In genomic region chr22:19480789-19481188, GRCh38 we compare ENCODE assay signal across 10 cellular contexts. TPM values are rescaled to one million over a fixed set of nuclear protein-coding genes. Genes with fewer than 3 reads are reported as not detected.
DNase-seq lines count a peak whose midpoint lies in the region; ATAC-seq and TF ChIP-seq lines count a peak whose summit lies in the region.
"Had no signal": no experiment of that assay in that cellular context is flagged by ENCODE, and none has a peak within 500 bp of the region (broad histone marks: within the 10 kb centered on the region; RNA-seq: fewer than 3 reads in every experiment).

No MANE protein-coding gene starts in this region.

- H4K8ac ChIP-seq in mesendoderm (ENCODE audit: low read depth, low read length), result no peak overlapping the region

- CTCF ChIA-PET in CD8-positive, alpha-beta T cell (lab: Charles Lee), result interaction anchor here (4.5 kb wide), 1 partner anchor 149 kb away, joined by 19 read pairs; no protein-coding TSS in a partner anchor

- POLR2A ChIA-PET in CD8-positive, alpha-beta T cell (lab: Charles Lee), result interaction anchor here (0.7 kb wide), 1 partner anchor 20 kb away, joined by 3 read pairs; no protein-coding TSS in a partner anchor

- H3K27me3 ChIP-seq in CD8-positive, alpha-beta T cell (ENCODE audit: insufficient read depth, low read length), result no peaks in the 10 kb centered on the region
- H3K27me3 ChIP-seq in HUES6 (ENCODE audit: control insufficient read depth, insufficient read depth, low read length) (no peaks in the 10 kb centered on the region), mesendoderm (ENCODE audit: insufficient read depth, low read length, poor library complexity) (no peaks in the 10 kb centered on the region)

- no peaks in the 10 kb centered on the region for H3K9me3 ChIP-seq in CD8-positive, alpha-beta T cell (ENCODE audit: low read length)
- H3K9me3 ChIP-seq in HUES6 (ENCODE audit: control insufficient read depth, insufficient read depth, low read depth, low read length), result no peaks in the 10 kb centered on the region

- H3K27me3 Mint-ChIP-seq in CD8-positive, alpha-beta T cell (ENCODE audit: low read depth), result no peaks in the 10 kb centered on the region
- no peaks in the 10 kb centered on the region for H3K27me3 Mint-ChIP-seq in activated T-helper 2 cell treated with anti-CD3 and anti-CD28 coated beads, Interferon-gamma antibody, Interleukin-2, Interleukin-4, amounts not matched to agents 10 μg/mL and 5 μg/mL and 100 μg/mL, durations not matched to agents 14 hours and 24 hours and 36 hours (ENCODE audit: low read depth)

- TF ChIP-seq CTCF in CD8-positive, alpha-beta T cell (IDR thresholded peaks at IDR 0.05), result no peak

- no peak overlapping the region for H2BK5ac ChIP-seq in mesendoderm (ENCODE audit: low read length)

- H3K56ac ChIP-seq in mesendoderm (ENCODE audit: low read length), result peak overlapping the region; percentile 92

- peak overlapping the region; percentile 59 for H3K4me2 ChIP-seq in mesendoderm (ENCODE audit: low read length)

- H3K36me3 Mint-ChIP-seq in CD8-positive, alpha-beta T cell, result peaks cover 8% of the 10 kb centered on the region
- H3K36me3 Mint-ChIP-seq in activated T-helper 2 cell treated with anti-CD3 and anti-CD28 coated beads, Interferon-gamma antibody, Interleukin-2, Interleukin-4, amounts not matched to agents 10 μg/mL and 5 μg/mL and 100 μg/mL, durations not matched to agents 14 hours and 24 hours and 36 hours (ENCODE audit: low read depth), result peaks cover 36% of the 10 kb centered on the region

- no peak for DNase-seq in CD8-positive, alpha-beta T cell
- no peak for DNase-seq in activated T-helper 2 cell treated with anti-CD3 and anti-CD28 coated beads, Interferon-gamma antibody, Interleukin-2, Interleukin-4, amounts not matched to agents 10 μg/mL and 5 μg/mL and 100 μg/mL, durations not matched to agents 14 hours and 24 hours and 36 hours (ENCODE audit: low spot score)
- DNase-seq in mesendoderm (no peak), amygdala (lab: John Stamatoyannopoulos, UW) (no peak), midbrain (lab: John Stamatoyannopoulos, UW) (no peak), A172 (ENCODE audit: low spot score) (no peak)
- DNase-seq: NCI-H146 had no signal

- no peaks in the 10 kb centered on the region for H3K36me3 ChIP-seq in CD8-positive, alpha-beta T cell (ENCODE audit: insufficient read depth, low read length)
- H3K36me3 ChIP-seq in HUES6 (ENCODE audit: control insufficient read depth, insufficient read depth, low read length) (peaks cover 40% of the 10 kb centered on the region), mesendoderm (ENCODE audit: control insufficient read depth, insufficient read depth, low read length) (peaks cover 3% of the 10 kb centered on the region)

- H3K27ac Mint-ChIP-seq in CD8-positive, alpha-beta T cell, result no peak overlapping the region
- peak overlapping the region; percentile 34 for H3K27ac Mint-ChIP-seq in activated T-helper 2 cell treated with anti-CD3 and anti-CD28 coated beads, Interferon-gamma antibody, Interleukin-2, Interleukin-4, amounts not matched to agents 10 μg/mL and 5 μg/mL and 100 μg/mL, durations not matched to agents 14 hours and 24 hours and 36 hours

- peaks cover 32% of the 10 kb centered on the region for H3K79me2 ChIP-seq in mesendoderm (ENCODE audit: control insufficient read depth, insufficient read depth, low read length)

- no peak overlapping the region for H3K27ac ChIP-seq in CD8-positive, alpha-beta T cell (ENCODE audit: low read depth, low read length)
- no peak overlapping the region for H3K27ac ChIP-seq in HUES6 (ENCODE audit: low read depth, low read length)
- H3K27ac ChIP-seq in mesendoderm (ENCODE audit: low read depth, low read length), result no peak overlapping the region
- H3K27ac ChIP-seq: parathyroid adenoma had no signal

- WGBS in mesendoderm (ENCODE audit: extremely low coverage, insufficient coverage, low lambda C conversion rate), result no CpG with 5 or more reads among the region's 10 CpGs

- ATAC-seq in CD8-positive, alpha-beta T cell, result no peak
- ATAC-seq in GM19324 (IDR thresholded peaks at IDR 0.05; ENCODE audit: low FRiP score, unreplicated experiment), result no peak

- no peak overlapping the region for H3K4me3 ChIP-seq in CD8-positive, alpha-beta T cell (ENCODE audit: low read depth, low read length)
- H3K4me3 ChIP-seq in HUES6 (ENCODE audit: low read depth, low read length) (peak overlapping the region; percentile 97), mesendoderm (ENCODE audit: low read length) (peak overlapping the region; percentile 84)

- H3K79me1 ChIP-seq in mesendoderm (ENCODE audit: low read length), result peaks cover 19% of the 10 kb centered on the region

- peaks cover 15% of the 10 kb centered on the region for H3K4me1 ChIP-seq in CD8-positive, alpha-beta T cell (ENCODE audit: insufficient read depth, low read length)
- H3K4me1 ChIP-seq in HUES6 (ENCODE audit: control insufficient read depth, insufficient read depth, low read length) (peaks cover 7% of the 10 kb centered on the region), mesendoderm (ENCODE audit: control insufficient read depth, low read depth, low read length) (peaks cover 2% of the 10 kb centered on the region)

- no peak overlapping the region for H2AK5ac ChIP-seq in mesendoderm (ENCODE audit: low read length)

- no peak overlapping the region for H3K18ac ChIP-seq in mesendoderm (ENCODE audit: low read length)

- H2BK120ac ChIP-seq in mesendoderm (ENCODE audit: low read depth, low read length), result no peak overlapping the region

- peak overlapping the region; percentile 100 for H3K9ac ChIP-seq in HUES6 (ENCODE audit: low read length)
- H3K9ac ChIP-seq in mesendoderm (ENCODE audit: low read length), result peak overlapping the region; percentile 87
- H3K9ac ChIP-seq: parathyroid adenoma had no signal

- no peak overlapping the region for H3K23ac ChIP-seq in mesendoderm (ENCODE audit: low read length)

- intact Hi-C loops in CD8-positive, alpha-beta T cell (cut with DNase I, micrococcal nuclease), result loop anchor here in 1 of 2 experiments (5.0 kb wide), 1 partner anchor 1377 kb away; the partner anchor contains the start of genes PI4KA and SNAP29
- intact Hi-C loops in activated T-helper 2 cell treated with anti-CD3 and anti-CD28 coated beads, Interferon-gamma antibody, Interleukin-2, Interleukin-4, amounts not matched to agents 10 μg/mL and 5 μg/mL and 100 μg/mL, durations not matched to agents 14 hours and 24 hours and 36 hours (cut with micrococcal nuclease), result no loop called here

- H3K4ac ChIP-seq in mesendoderm (ENCODE audit: low read depth, low read length), result no peak overlapping the region

- peaks cover 29% of the 10 kb centered on the region for H3K4me1 Mint-ChIP-seq in CD8-positive, alpha-beta T cell (ENCODE audit: low read depth)
- H3K4me1 Mint-ChIP-seq in activated T-helper 2 cell treated with anti-CD3 and anti-CD28 coated beads, Interferon-gamma antibody, Interleukin-2, Interleukin-4, amounts not matched to agents 10 μg/mL and 5 μg/mL and 100 μg/mL, durations not matched to agents 14 hours and 24 hours and 36 hours (ENCODE audit: low read depth), result peaks cover 37% of the 10 kb centered on the region

- peak overlapping the region; percentile 96 for H3K4me3 Mint-ChIP-seq in CD8-positive, alpha-beta T cell
- peak overlapping the region; percentile 99 for H3K4me3 Mint-ChIP-seq in activated T-helper 2 cell treated with anti-CD3 and anti-CD28 coated beads, Interferon-gamma antibody, Interleukin-2, Interleukin-4, amounts not matched to agents 10 μg/mL and 5 μg/mL and 100 μg/mL, durations not matched to agents 14 hours and 24 hours and 36 hours (ENCODE audit: low read depth)

- H2BK15ac ChIP-seq in mesendoderm (replicated peaks; ENCODE audit: low read depth), result no peak overlapping the region

- no peak overlapping the region for H4K5ac ChIP-seq in mesendoderm (ENCODE audit: low read length)

- H3K9me3 Mint-ChIP-seq in CD8-positive, alpha-beta T cell, result no peaks in the 10 kb centered on the region
- H3K9me3 Mint-ChIP-seq in activated T-helper 2 cell treated with anti-CD3 and anti-CD28 coated beads, Interferon-gamma antibody, Interleukin-2, Interleukin-4, amounts not matched to agents 10 μg/mL and 5 μg/mL and 100 μg/mL, durations not matched to agents 14 hours and 24 hours and 36 hours, result no peaks in the 10 kb centered on the region

RNA-seq across cellular contexts. Expression of gene CDC45, which starts 1.1 kb away (rescaled TPM):
- total RNA-seq in CD8-positive, alpha-beta T cell, result 1 to 10 TPM; 1.8 to 2.3 TPM
- total RNA-seq in activated T-helper 2 cell treated with anti-CD3 and anti-CD28 coated beads, Interferon-gamma antibody, Interleukin-2, Interleukin-4, amounts not matched to agents 10 μg/mL and 5 μg/mL and 100 μg/mL, durations not matched to agents 14 hours and 24 hours and 36 hours, result 101 and 108 TPM in 2 replicates
- 20.0 TPM for polyA plus RNA-seq in mesendoderm (2013, experiment 1 of 2)
- 20.5 TPM for polyA plus RNA-seq in mesendoderm (2013, experiment 2 of 2)
- total RNA-seq in A172 (2014; rRNA removed; shearing (Covaris generic)), result 26.7 and 45.7 TPM in 2 replicates

RNA-seq across cellular contexts. Expression of gene UFD1, which starts 1.8 kb away (rescaled TPM):
- total RNA-seq in CD8-positive, alpha-beta T cell, result 10 to 100 TPM; 67.8 to 70.8 TPM
- total RNA-seq in activated T-helper 2 cell treated with anti-CD3 and anti-CD28 coated beads, Interferon-gamma antibody, Interleukin-2, Interleukin-4, amounts not matched to agents 10 μg/mL and 5 μg/mL and 100 μg/mL, durations not matched to agents 14 hours and 24 hours and 36 hours, result 103 and 110 TPM in 2 replicates
- 115 TPM for polyA plus RNA-seq in mesendoderm (2013, experiment 1 of 2)
- 113 TPM for polyA plus RNA-seq in mesendoderm (2013, experiment 2 of 2)
- total RNA-seq in A172 (2014; rRNA removed; shearing (Covaris generic)), result 64.8 and 73.0 TPM in 2 replicates

RNA-seq across cellular contexts. Expression of gene C22orf39, which starts 33.3 kb away (rescaled TPM):
- 10 to 100 TPM; 31.0 to 34.1 TPM for total RNA-seq in CD8-positive, alpha-beta T cell
- 26.2 and 26.9 TPM in 2 replicates for total RNA-seq in activated T-helper 2 cell treated with anti-CD3 and anti-CD28 coated beads, Interferon-gamma antibody, Interleukin-2, Interleukin-4, amounts not matched to agents 10 μg/mL and 5 μg/mL and 100 μg/mL, durations not matched to agents 14 hours and 24 hours and 36 hours
- polyA plus RNA-seq in mesendoderm (2013, experiment 1 of 2), result 15.7 TPM
- polyA plus RNA-seq in mesendoderm (2013, experiment 2 of 2), result 15.7 TPM
- total RNA-seq in A172 (2014; rRNA removed; shearing (Covaris generic)), result 15.1 and 19.3 TPM in 2 replicates

RNA-seq across cellular contexts. Expression of gene CLDN5, which starts 43.4 kb away (rescaled TPM):
- not detected for total RNA-seq in CD8-positive, alpha-beta T cell
- 1.2 and 1.5 TPM in 2 replicates for total RNA-seq in activated T-helper 2 cell treated with anti-CD3 and anti-CD28 coated beads, Interferon-gamma antibody, Interleukin-2, Interleukin-4, amounts not matched to agents 10 μg/mL and 5 μg/mL and 100 μg/mL, durations not matched to agents 14 hours and 24 hours and 36 hours
- 0.20 TPM for polyA plus RNA-seq in mesendoderm (2013, experiment 1 of 2)
- 0.24 TPM for polyA plus RNA-seq in mesendoderm (2013, experiment 2 of 2)
- not detected in 2 replicates for total RNA-seq in A172 (2014; rRNA removed; shearing (Covaris generic))

RNA-seq across cellular contexts. Expression of gene MRPL40, which starts 48.4 kb away (rescaled TPM):
- total RNA-seq in CD8-positive, alpha-beta T cell, result 10 to 100 TPM in 1 of 2 experiments, 1 to 10 TPM in 1; 9.9 to 10.5 TPM
- total RNA-seq in activated T-helper 2 cell treated with anti-CD3 and anti-CD28 coated beads, Interferon-gamma antibody, Interleukin-2, Interleukin-4, amounts not matched to agents 10 μg/mL and 5 μg/mL and 100 μg/mL, durations not matched to agents 14 hours and 24 hours and 36 hours, result 32.2 and 34.8 TPM in 2 replicates
- 20.6 TPM for polyA plus RNA-seq in mesendoderm (2013, experiment 1 of 2)
- 21.9 TPM for polyA plus RNA-seq in mesendoderm (2013, experiment 2 of 2)
- total RNA-seq in A172 (2014; rRNA removed; shearing (Covaris generic)), result 30.7 and 45.7 TPM in 2 replicates
